In the genomic region with DNA sequence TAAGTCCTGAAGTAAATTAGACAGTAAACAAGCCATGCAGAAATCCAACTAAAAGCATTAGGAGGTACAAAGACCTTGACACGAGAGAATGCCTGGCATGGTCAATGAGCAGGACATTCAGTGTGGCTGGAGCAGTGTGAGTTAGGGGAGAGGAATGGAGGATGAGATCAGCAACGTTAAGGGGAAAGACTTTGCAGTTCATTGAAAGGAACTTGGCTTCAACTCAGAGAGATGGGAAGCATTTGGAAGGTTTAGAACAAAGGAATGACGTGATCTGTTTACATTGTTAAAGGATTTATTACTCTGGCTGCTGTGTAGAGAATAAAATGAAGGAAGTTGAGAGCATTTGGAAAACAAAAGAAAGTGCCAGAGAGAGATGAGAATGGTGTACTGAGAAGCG, we compare ENCODE assay signal across 9 cellular contexts.
A peak's percentile ranks its signal among the peaks of the same experiment; 100 is the strongest.
DNase-seq lines count a peak whose midpoint lies in the region; ATAC-seq and TF ChIP-seq lines count a peak whose summit lies in the region.
"Had no signal": no experiment of that assay in that cellular context is flagged by ENCODE, and none has a peak within 500 bp of the region (broad histone marks: within the 10 kb centered on the region; RNA-seq: fewer than 3 reads in every experiment).

No MANE protein-coding gene starts in this region.

- TF ChIP-seq CTCF in Caco-2 (IDR thresholded peaks at IDR 0.05; ENCODE audit: insufficient read depth in 1 of 2, low read depth in 1 of 2, low read length in 1 of 2, severe bottlenecking in 1 of 2, unreplicated experiment in 1 of 2): no peak
- TF ChIP-seq CTCF in mammary epithelial cell (conservative IDR thresholded peaks at IDR 0.05 in 1 of 2, IDR thresholded peaks at IDR 0.05 in 1 of 2; ENCODE audit: extremely low read depth in 1 of 2, insufficient read depth in 1 of 2, low read depth in 1 of 2, low read length in 2 of 2): no peak
- TF ChIP-seq CTCF in WERI-Rb-1 (IDR thresholded peaks at IDR 0.05; ENCODE audit: low read depth, low read length): no peak
- TF ChIP-seq CTCF in thyroid gland (IDR thresholded peaks at IDR 0.05): no peak

- no TSS peak for BruUV-seq in Caco-2 (replicated peaks; lab: Mats Ljungman, UMichigan)
- no TSS peak for BruUV-seq in mammary epithelial cell (replicated peaks; lab: Mats Ljungman, UMichigan)

- H3K4me3 Mint-ChIP-seq in Caco-2 (ENCODE audit: unreplicated experiment): peak overlapping the region; percentile 38
- H3K4me3 Mint-ChIP-seq in immature natural killer cell: no peak overlapping the region

- H3K9me3 Mint-ChIP-seq in Caco-2 (ENCODE audit: unreplicated experiment) (no peaks in the 10 kb centered on the region), immature natural killer cell (peaks cover 0 to 7% (median under 1%) of the 10 kb centered on the region in 6 donors)

- H3K27me3 Mint-ChIP-seq in Caco-2 (ENCODE audit: insufficient read depth, unreplicated experiment) (no peaks in the 10 kb centered on the region), immature natural killer cell (ENCODE audit: low read depth in 3 of 3) (peaks cover 0 to 2% (median 1%) of the 10 kb centered on the region in 3 donors)

- H4K20me1 ChIP-seq in mammary epithelial cell (ENCODE audit: insufficient read depth, low read length): no peaks in the 10 kb centered on the region

- WGBS in mammary epithelial cell (ENCODE audit: low coverage, missing lambda C conversion rate): 29% methylated on average over 4 of the region's 4 CpGs
- WGBS in thyroid gland, 2 donors: 22 to 30% methylated on average over 4 of the region's 4 CpGs

- H3K36me3 ChIP-seq in Caco-2 (ENCODE audit: control insufficient read depth, insufficient read depth, low read length) (no peaks in the 10 kb centered on the region), MG63 (no peaks in the 10 kb centered on the region), mammary epithelial cell (ENCODE audit: insufficient read depth, low read length) (no peaks in the 10 kb centered on the region), WERI-Rb-1 (no peaks in the 10 kb centered on the region), thyroid gland (no peaks in the 10 kb centered on the region)

- H3K36me3 Mint-ChIP-seq in Caco-2 (ENCODE audit: insufficient read depth, unreplicated experiment) (no peaks in the 10 kb centered on the region), immature natural killer cell (no peaks in the 10 kb centered on the region)

- TF ChIP-seq POLR2A in thyroid gland (IDR thresholded peaks at IDR 0.05): no peak

- H3K4me1 Mint-ChIP-seq in Caco-2 (ENCODE audit: low read depth, unreplicated experiment) (peaks cover 20% of the 10 kb centered on the region), immature natural killer cell (no peaks in the 10 kb centered on the region)

- no peaks in the 10 kb centered on the region for H3K79me2 ChIP-seq in mammary epithelial cell (ENCODE audit: insufficient read depth, low read length)

- H3K27me3 ChIP-seq in Caco-2 (replicated peaks; ENCODE audit: control insufficient read depth, insufficient read depth, low read length) (no peaks in the 10 kb centered on the region), MG63 (no peaks in the 10 kb centered on the region), mammary epithelial cell (ENCODE audit: insufficient read depth, low read length) (no peaks in the 10 kb centered on the region), WERI-Rb-1 (ENCODE audit: insufficient read depth, low read depth, severe bottlenecking) (no peaks in the 10 kb centered on the region), thyroid gland (no peaks in the 10 kb centered on the region)

- H3K9me3 ChIP-seq in Caco-2 (no peaks in the 10 kb centered on the region), MG63 (no peaks in the 10 kb centered on the region), mammary epithelial cell (replicated peaks; ENCODE audit: insufficient read depth, low read length) (no peaks in the 10 kb centered on the region), WERI-Rb-1 (ENCODE audit: severe bottlenecking) (no peaks in the 10 kb centered on the region), thyroid gland (no peaks in the 10 kb centered on the region)

- DNase-seq in Caco-2 (peak in 1 of 2 experiments; percentile 5), MG63 (peak; percentile 85), mammary epithelial cell (peak; percentile 1), medulla oblongata (ENCODE audit: extremely low spot score) (peak; percentile 12), immature natural killer cell (no peak), WERI-Rb-1 (no peak), thyroid gland (no peak)
- DNase-seq: MV-4-11 had no signal

- H3K4me3 ChIP-seq in Caco-2 (ENCODE audit: low read depth, low read length): no peak overlapping the region
- H3K4me3 ChIP-seq in MG63: no peak overlapping the region
- H3K4me3 ChIP-seq in mammary epithelial cell (replicated peaks in 1 of 3; ENCODE audit: insufficient read depth in 1 of 3, low read depth in 2 of 3, low read length in 3 of 3): no peak overlapping the region
- no peak overlapping the region for H3K4me3 ChIP-seq in WERI-Rb-1 (ENCODE audit: low read depth, low read length)
- no peak overlapping the region for H3K4me3 ChIP-seq in thyroid gland (replicated peaks in 1 of 3)

- H3K4me1 ChIP-seq in Caco-2 (peaks cover 18% of the 10 kb centered on the region), mammary epithelial cell (ENCODE audit: insufficient read depth, low read length) (no peaks in the 10 kb centered on the region), thyroid gland (no peaks in the 10 kb centered on the region)

- H3K27ac Mint-ChIP-seq in Caco-2 (ENCODE audit: unreplicated experiment): peak overlapping the region; percentile 22
- no peak overlapping the region for H3K27ac Mint-ChIP-seq in immature natural killer cell

- H3K27ac ChIP-seq in mammary epithelial cell (ENCODE audit: insufficient read depth, low read depth, low read length) (no peak overlapping the region), WERI-Rb-1 (no peak overlapping the region), thyroid gland (no peak overlapping the region)

- no peak overlapping the region for H3K4me2 ChIP-seq in mammary epithelial cell (ENCODE audit: insufficient read depth, low read depth, low read length)

- in situ Hi-C loops in mammary epithelial cell (cut with MboI; ENCODE audit: low sequenced_read_pairs in 2 of 2): no loop called here

- no peak overlapping the region for H2AFZ ChIP-seq in mammary epithelial cell (ENCODE audit: low read depth, low read length)

- dilution Hi-C loops in mammary epithelial cell (cut with HindIII; ENCODE audit: low sequenced_read_pairs): no loop called here

- CTCF ChIA-PET in Caco-2 (lab: Charles Lee): no interaction called here
- CTCF ChIA-PET in mammary epithelial cell (lab: Charles Lee; ENCODE audit: low non-redundant PET): no interaction called here

- ATAC-seq in HG03460 (IDR thresholded peaks at IDR 0.05; ENCODE audit: unreplicated experiment): no peak

- POLR2A ChIA-PET in Caco-2 (lab: Charles Lee): no interaction called here

- intact Hi-C loops in Caco-2 (cut with micrococcal nuclease; ENCODE audit: unreplicated experiment) (no loop called here), mammary epithelial cell (cut with micrococcal nuclease) (no loop called here), thyroid gland (cut with DNase I) (no loop called here)

- no peak overlapping the region for H3K9ac ChIP-seq in mammary epithelial cell (ENCODE audit: insufficient read depth, low read length)

Comparison
In these comparisons a context has a peak if more than half of its experiments do, and no peak if none do; other contexts are left out.
1. DNase-seq: peak in MG63 (single experiment), mammary epithelial cell (single experiment) and medulla oblongata (single experiment); none in immature natural killer cell (0 of 3), WERI-Rb-1 (single experiment) and thyroid gland (0 of 2).